In the genomic region with DNA sequence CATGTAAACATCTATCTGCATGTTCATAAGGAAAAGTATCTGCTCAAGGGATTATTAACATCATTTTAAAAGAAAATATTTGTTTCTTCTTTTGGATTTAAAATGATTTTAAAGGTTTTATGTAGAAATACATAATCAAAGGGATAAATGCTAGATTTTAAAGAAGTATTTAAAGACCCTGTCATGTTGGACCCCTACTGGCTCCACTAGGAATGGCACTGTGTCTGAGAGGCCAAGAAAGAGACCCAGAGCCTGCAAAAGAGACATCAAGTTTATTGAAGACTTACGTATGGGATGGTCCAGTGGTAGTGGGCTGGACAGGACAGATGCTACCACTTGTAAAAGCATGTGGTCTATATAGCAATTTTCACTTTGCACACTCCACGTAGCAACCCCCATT, we compare ENCODE assay signal across 9 cellular contexts.
DNase-seq lines count a peak whose midpoint lies in the region; ATAC-seq and TF ChIP-seq lines count a peak whose summit lies in the region.
"Had no signal": no experiment of that assay in that cellular context is flagged by ENCODE, and none has a peak within 500 bp of the region (broad histone marks: within the 10 kb centered on the region; RNA-seq: fewer than 3 reads in every experiment).

No MANE protein-coding gene starts in this region.

- no peaks in the 10 kb centered on the region for H3F3A ChIP-seq in OCI-LY1 (ENCODE audit: insufficient read depth, low read length)

- TF ChIP-seq POLR2A in transverse colon (IDR thresholded peaks at IDR 0.05) (no peak), stomach (IDR thresholded peaks at IDR 0.05) (no peak)

- no peak overlapping the region for H3K4me2 ChIP-seq in OCI-LY1 (ENCODE audit: low read length)
- H3K4me2 ChIP-seq in fibroblast of lung (ENCODE audit: extremely low read depth, insufficient read depth, low read length), result no peak overlapping the region

- H4K20me1 ChIP-seq in OCI-LY1 (ENCODE audit: insufficient read depth, low read length), result no peaks in the 10 kb centered on the region
- H4K20me1 ChIP-seq in fibroblast of lung (ENCODE audit: control insufficient read depth, extremely low read depth, insufficient read depth, low read length), result no peaks in the 10 kb centered on the region

- H3K27me3 ChIP-seq in left ventricle myocardium inferior (ENCODE audit: low read depth), result no peaks in the 10 kb centered on the region
- no peaks in the 10 kb centered on the region for H3K27me3 ChIP-seq in right atrium auricular region
- H3K27me3 ChIP-seq in OCI-LY1 (ENCODE audit: insufficient read depth, low read length), result no peaks in the 10 kb centered on the region
- no peaks in the 10 kb centered on the region for H3K27me3 ChIP-seq in fibroblast of lung (ENCODE audit: control insufficient read depth, insufficient read depth, low read length)
- H3K27me3 ChIP-seq in transverse colon, result no peaks in the 10 kb centered on the region
- H3K27me3 ChIP-seq in stomach, result no peaks in the 10 kb centered on the region

- TF ChIP-seq CTCF in left ventricle myocardium inferior (IDR thresholded peaks at IDR 0.05; ENCODE audit: borderline replicate concordance), result peak; percentile 39
- peak in 1 of 2 donors; percentile 34 for TF ChIP-seq CTCF in right atrium auricular region (IDR thresholded peaks at IDR 0.05)
- peak; percentile 38 for TF ChIP-seq CTCF in OCI-LY1 (IDR thresholded peaks at IDR 0.05; ENCODE audit: low read length)
- TF ChIP-seq CTCF in fibroblast of lung (conservative IDR thresholded peaks at IDR 0.05 in 1 of 2, IDR thresholded peaks at IDR 0.05 in 1 of 2; ENCODE audit: low read depth in 1 of 2, low read length in 2 of 2), result peak; percentile 63 to 66
- peak in 1 of 5 experiments; percentile 23 for TF ChIP-seq CTCF in transverse colon (IDR thresholded peaks at IDR 0.05)
- TF ChIP-seq CTCF in stomach (IDR thresholded peaks at IDR 0.05), result peak in 2 of 7 experiments; percentile 12 to 23

- ATAC-seq in activated CD4-positive, CD25-positive, alpha-beta regulatory T cell treated with anti-CD3 and anti-CD28 coated beads, Interleukin-2, amount 50 U/mL, for 24 hours, result no peak

- no peaks in the 10 kb centered on the region for H3K36me3 ChIP-seq in left ventricle myocardium inferior
- H3K36me3 ChIP-seq in right atrium auricular region, result no peaks in the 10 kb centered on the region
- no peaks in the 10 kb centered on the region for H3K36me3 ChIP-seq in OCI-LY1 (ENCODE audit: insufficient read depth, low read length)
- H3K36me3 ChIP-seq in fibroblast of lung (ENCODE audit: control insufficient read depth, insufficient read depth, low read length), result no peaks in the 10 kb centered on the region
- no peaks in the 10 kb centered on the region for H3K36me3 ChIP-seq in transverse colon
- H3K36me3 ChIP-seq in stomach, result no peaks in the 10 kb centered on the region

- H3K79me2 ChIP-seq in OCI-LY1 (ENCODE audit: insufficient read depth, low read length), result no peaks in the 10 kb centered on the region
- no peaks in the 10 kb centered on the region for H3K79me2 ChIP-seq in fibroblast of lung (ENCODE audit: control insufficient read depth, insufficient read depth, low read length)

- no peak overlapping the region for H3K9ac ChIP-seq in OCI-LY1 (ENCODE audit: low read length)
- no peak overlapping the region for H3K9ac ChIP-seq in fibroblast of lung (ENCODE audit: insufficient read depth, low read length)

- no peak overlapping the region for H3K27ac ChIP-seq in left ventricle myocardium inferior (replicated peaks)
- no peak overlapping the region for H3K27ac ChIP-seq in right atrium auricular region
- no peak overlapping the region for H3K27ac ChIP-seq in OCI-LY1 (ENCODE audit: low read depth, low read length, poor library complexity, severe bottlenecking)
- no peak overlapping the region for H3K27ac ChIP-seq in fibroblast of lung (ENCODE audit: insufficient read depth, low read length)
- peak overlapping the region in 1 of 4 donors; percentile 61 for H3K27ac ChIP-seq in transverse colon
- H3K27ac ChIP-seq in stomach, result peak overlapping the region in 1 of 5 donors; percentile 63

- H3K9me2 ChIP-seq in OCI-LY1 (ENCODE audit: low read depth, low read length), result no peaks in the 10 kb centered on the region

- no peak overlapping the region for H3K4me3 ChIP-seq in left ventricle myocardium inferior
- H3K4me3 ChIP-seq in right atrium auricular region, result no peak overlapping the region
- no peak overlapping the region for H3K4me3 ChIP-seq in OCI-LY1 (ENCODE audit: low read depth, low read length, poor library complexity, severe bottlenecking)
- no peak overlapping the region for H3K4me3 ChIP-seq in fibroblast of lung (replicated peaks in 1 of 4; ENCODE audit: control extremely low read depth in 1 of 4, insufficient read depth in 1 of 4, low read depth in 3 of 4, low read length in 4 of 4)
- no peak overlapping the region for H3K4me3 ChIP-seq in transverse colon
- no peak overlapping the region for H3K4me3 ChIP-seq in stomach

- H3K4me1 ChIP-seq in left ventricle myocardium inferior (no peaks in the 10 kb centered on the region), right atrium auricular region (no peaks in the 10 kb centered on the region), OCI-LY1 (ENCODE audit: insufficient read depth, low read length, severe bottlenecking) (no peaks in the 10 kb centered on the region), fibroblast of lung (ENCODE audit: control insufficient read depth, extremely low read depth, insufficient read depth, low read length) (peaks cover 2% of the 10 kb centered on the region), transverse colon (no peaks in the 10 kb centered on the region), stomach (no peaks in the 10 kb centered on the region)

- 75 to 100% methylated on average over 1 to 2 of the region's 2 CpGs for WGBS in transverse colon (ENCODE audit: low coverage in 1 of 2), 2 donors
- 76 to 92% (median 84%) methylated on average over 2 of the region's 2 CpGs for WGBS in stomach, 5 donors

- in situ Hi-C loops in transverse colon (cut with MboI; ENCODE audit: low pct_ligation_motif_present in 1 of 4, low pct_unique_long_range_greater_than_20kb in 1 of 4, low sequenced_read_pairs in 3 of 4), result no loop called here

- DNase-seq in left ventricle myocardium inferior, result no peak
- no peak for DNase-seq in right atrium auricular region (ENCODE audit: low spot score)
- peak; percentile 9 to 28 for DNase-seq in fibroblast of lung (ENCODE audit: low read depth in 2 of 2)
- DNase-seq in transverse colon, result no peak
- DNase-seq in stomach, result no peak
- DNase-seq in NCI-H2107 (lab: John Stamatoyannopoulos, UW), result no peak
- DNase-seq: stimulated activated naive CD4-positive, alpha-beta T cell had no signal

- H2AFZ ChIP-seq in OCI-LY1 (ENCODE audit: low read length) (no peak overlapping the region), fibroblast of lung (ENCODE audit: low read length) (no peak overlapping the region)

- intact Hi-C loops in left ventricle myocardium inferior (cut with micrococcal nuclease), result no loop called here
- intact Hi-C loops in transverse colon (cut with DNase I; ENCODE audit: low total_unique reads), result no loop called here
- intact Hi-C loops in stomach (cut with DNase I; ENCODE audit: low total_unique reads), result no loop called here

- H3K9me3 ChIP-seq in left ventricle myocardium inferior (replicated peaks), result no peaks in the 10 kb centered on the region
- H3K9me3 ChIP-seq in right atrium auricular region, result no peaks in the 10 kb centered on the region
- no peaks in the 10 kb centered on the region for H3K9me3 ChIP-seq in OCI-LY1 (ENCODE audit: low read length)
- no peaks in the 10 kb centered on the region for H3K9me3 ChIP-seq in fibroblast of lung (ENCODE audit: control insufficient read depth, insufficient read depth, low read depth, low read length)
- H3K9me3 ChIP-seq in transverse colon, result no peaks in the 10 kb centered on the region
- no peaks in the 10 kb centered on the region for H3K9me3 ChIP-seq in stomach

- no peak for TF ChIP-seq EP300 in transverse colon (IDR thresholded peaks at IDR 0.05; ENCODE audit: low read depth)
- TF ChIP-seq EP300 in stomach (IDR thresholded peaks at IDR 0.05), result no peak

Comparison
In these comparisons a context has a peak if more than half of its experiments do, and no peak if none do; other contexts are left out.
1. DNase-seq: peak in fibroblast of lung (2 of 2); none in left ventricle myocardium inferior (single experiment), right atrium auricular region (single experiment), transverse colon (single experiment), stomach (single experiment) and NCI-H2107 (single experiment).